ENCODE assay signal across 11 cellular contexts in the genomic region with DNA sequence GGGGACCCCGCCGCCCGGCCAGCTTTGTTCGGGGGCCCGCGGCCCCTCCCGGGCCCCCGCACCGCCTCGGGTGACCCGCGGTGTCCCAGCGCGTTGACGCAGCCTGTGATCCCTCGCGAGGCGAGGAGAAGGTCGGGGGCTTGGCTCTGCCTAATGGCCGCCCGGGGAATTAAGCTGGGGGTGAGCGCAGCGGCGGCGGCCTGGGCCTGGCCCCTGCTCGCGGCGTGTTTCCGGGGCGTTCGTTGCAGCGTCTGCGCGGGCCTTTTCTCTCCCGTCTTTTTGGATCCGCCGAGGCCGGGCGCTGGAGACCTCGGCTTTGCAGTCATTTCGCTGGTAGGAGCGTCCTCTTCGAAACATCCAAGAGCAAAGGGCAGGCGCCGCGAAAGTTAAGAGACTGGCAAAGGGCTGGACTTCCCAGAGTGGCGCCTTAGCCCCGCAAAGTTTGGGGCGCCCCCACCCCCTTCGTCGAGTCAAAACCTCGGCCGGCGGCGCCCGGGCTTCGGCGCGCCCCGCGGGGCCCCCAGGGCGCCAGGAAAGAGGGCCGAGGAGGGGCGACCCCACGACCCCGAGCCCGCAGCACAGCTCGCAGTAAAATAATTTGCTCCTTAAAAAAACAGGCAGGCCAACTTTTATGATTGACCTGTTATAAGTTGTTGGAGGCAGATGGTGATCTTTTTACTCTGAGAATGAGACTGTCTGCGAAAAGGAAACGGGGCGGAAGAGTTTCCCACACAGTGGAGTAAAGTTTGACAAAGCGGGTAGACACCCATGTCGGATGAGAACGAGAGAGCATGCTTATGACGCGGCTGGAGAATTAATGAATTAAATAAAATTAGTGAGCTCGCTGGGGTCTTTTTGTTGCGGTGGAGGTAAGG. TPM values are rescaled to one million over a fixed set of nuclear protein-coding genes. Genes with fewer than 3 reads are reported as not detected.
DNase-seq lines count a peak whose midpoint lies in the region; ATAC-seq and TF ChIP-seq lines count a peak whose summit lies in the region.
"Had no signal": no experiment of that assay in that cellular context is flagged by ENCODE, and none has a peak within 500 bp of the region (broad histone marks: within the 10 kb centered on the region; RNA-seq: fewer than 3 reads in every experiment).

No MANE protein-coding gene starts in this region.

- H3K4me1 Mint-ChIP-seq in WTC11: peaks cover 61% of the 10 kb centered on the region

- peaks cover 2% of the 10 kb centered on the region; the same call in 1 of the 2 replicates for H3K36me3 Mint-ChIP-seq in WTC11

- peak overlapping the region; percentile 58 for H3K4me3 ChIP-seq in right cardiac atrium (ENCODE audit: low read length)
- no peak overlapping the region for H3K4me3 ChIP-seq in PC-3 (ENCODE audit: low read length)
- H3K4me3 ChIP-seq: left lung, PC-9 had no signal

- H3K4me2 ChIP-seq in PC-3 (ENCODE audit: low read length): no peak overlapping the region
- H3K4me2 ChIP-seq: PC-9 had no signal

- no peaks in the 10 kb centered on the region for H3K9me3 Mint-ChIP-seq in WTC11

- POLR2A ChIA-PET in WTC11 (lab: Charles Lee) (no interaction called here), PC-3 (lab: Charles Lee; ENCODE audit: unreplicated experiment) (no interaction called here)

- no peak for TF ChIP-seq CTCF in WTC11 (IDR thresholded peaks at IDR 0.05)
- TF ChIP-seq CTCF in PC-3 (conservative IDR thresholded peaks at IDR 0.05; ENCODE audit: low read depth, low read length): no peak

- peak overlapping the region; percentile 81 for H3K4me3 Mint-ChIP-seq in WTC11

- ATAC-seq in WTC11 (no peak), right cardiac atrium (no peak), HG03432 (IDR thresholded peaks at IDR 0.05; ENCODE audit: unreplicated experiment) (no peak), PC-3 (no peak)
- ATAC-seq: left lung had no signal

- no peak overlapping the region for H2AFZ ChIP-seq in PC-3 (ENCODE audit: low read length)
- H2AFZ ChIP-seq: PC-9 had no signal

- DNase-seq in NCI-H345 (lab: John Stamatoyannopoulos, UW) (peak; percentile 38), NCI-H345 treated with DMSO at 0.1 percent for 48 hours (lab: John Stamatoyannopoulos, UW; ENCODE audit: unreplicated experiment) (no peak), WTC11 (ENCODE audit: low spot score) (no peak), right cardiac atrium (no peak), retina (peak; percentile 71), PC-3 (no peak), NCI-H524 (lab: John Stamatoyannopoulos, UW) (no peak)
- DNase-seq: PC-9 had no signal

- H3K9me3 ChIP-seq in right cardiac atrium (ENCODE audit: control insufficient read depth, low read length): no peaks in the 10 kb centered on the region
- H3K9me3 ChIP-seq in PC-3 (ENCODE audit: low read length): no peaks in the 10 kb centered on the region
- H3K9me3 ChIP-seq: left lung had no signal

- H3K4me1 ChIP-seq in right cardiac atrium (ENCODE audit: control insufficient read depth, insufficient read depth, low read length) (peaks cover 3% of the 10 kb centered on the region), PC-3 (ENCODE audit: insufficient read depth, low read length) (0 out of 2 replicates have a peak, but pooled peaks cover 4% of the 10 kb centered on the region)

- H3F3A ChIP-seq in PC-3 (ENCODE audit: low read length, unreplicated experiment): no peaks in the 10 kb centered on the region

- H3K9me2 ChIP-seq in PC-3 (replicated peaks; ENCODE audit: low read length): no peaks in the 10 kb centered on the region

- no peaks in the 10 kb centered on the region for H3K79me2 ChIP-seq in PC-3 (ENCODE audit: low read length)

- no peak overlapping the region for H3K27ac ChIP-seq in right cardiac atrium (ENCODE audit: low read length)
- no peak overlapping the region for H3K27ac ChIP-seq in PC-3 (ENCODE audit: low read length)
- H3K27ac ChIP-seq: left lung, PC-9 had no signal

- H3K27me3 ChIP-seq in right cardiac atrium (ENCODE audit: control insufficient read depth, insufficient read depth) (peaks cover 4% of the 10 kb centered on the region), PC-3 (ENCODE audit: low read length) (peaks cover 58% of the 10 kb centered on the region)

- CTCF ChIA-PET in WTC11 (lab: Charles Lee): no interaction called here
- CTCF ChIA-PET in PC-3 (lab: Charles Lee): no interaction called here

- intact Hi-C loops in right cardiac atrium (cut with DNase I) (no loop called here), PC-3 (cut with micrococcal nuclease) (no loop called here)

- H3K27me3 Mint-ChIP-seq in WTC11 (ENCODE audit: low read depth): peaks cover 58% of the 10 kb centered on the region

- peak overlapping the region; percentile 94 for H3K27ac Mint-ChIP-seq in WTC11

- 4% methylated on average over 78 of the region's 78 CpGs for WGBS in right cardiac atrium

- no peak overlapping the region for H3K9ac ChIP-seq in PC-3 (ENCODE audit: low read length)

- H3K36me3 ChIP-seq in PC-3 (ENCODE audit: low read depth, low read length): no peaks in the 10 kb centered on the region
- H3K36me3 ChIP-seq: left lung had no signal

- BruUV-seq in PC-3 (replicated peaks; lab: Mats Ljungman, UMichigan): no TSS peak

- H4K20me1 ChIP-seq in PC-3 (ENCODE audit: low read length): no peaks in the 10 kb centered on the region

TF ChIP-seq in WTC11, 78 proteins besides CTCF, POLR2A, EP300 and RAD21:
- TF ChIP-seq TEAD1 (CRISPR knock-in tag; IDR thresholded peaks at IDR 0.05) (no peak), ZNF219 (CRISPR knock-in tag; IDR thresholded peaks at IDR 0.05; ENCODE audit: borderline replicate concordance) (no peak), ZNF317 (CRISPR knock-in tag; IDR thresholded peaks at IDR 0.05; ENCODE audit: borderline replicate concordance, low read depth) (no peak), CBFB (CRISPR knock-in tag; IDR thresholded peaks at IDR 0.05; ENCODE audit: low read depth) (no peak), SMAD4 (CRISPR knock-in tag; IDR thresholded peaks at IDR 0.05) (no peak), MXD4 (CRISPR knock-in tag; IDR thresholded peaks at IDR 0.05; ENCODE audit: borderline replicate concordance) (no peak), ZNF232 (CRISPR knock-in tag; IDR thresholded peaks at IDR 0.05) (no peak), ZNF396 (CRISPR knock-in tag; IDR thresholded peaks at IDR 0.05; ENCODE audit: borderline replicate concordance) (no peak), CREM (CRISPR knock-in tag; IDR thresholded peaks at IDR 0.05) (no peak)
- TF ChIP-seq, protein P1, sequence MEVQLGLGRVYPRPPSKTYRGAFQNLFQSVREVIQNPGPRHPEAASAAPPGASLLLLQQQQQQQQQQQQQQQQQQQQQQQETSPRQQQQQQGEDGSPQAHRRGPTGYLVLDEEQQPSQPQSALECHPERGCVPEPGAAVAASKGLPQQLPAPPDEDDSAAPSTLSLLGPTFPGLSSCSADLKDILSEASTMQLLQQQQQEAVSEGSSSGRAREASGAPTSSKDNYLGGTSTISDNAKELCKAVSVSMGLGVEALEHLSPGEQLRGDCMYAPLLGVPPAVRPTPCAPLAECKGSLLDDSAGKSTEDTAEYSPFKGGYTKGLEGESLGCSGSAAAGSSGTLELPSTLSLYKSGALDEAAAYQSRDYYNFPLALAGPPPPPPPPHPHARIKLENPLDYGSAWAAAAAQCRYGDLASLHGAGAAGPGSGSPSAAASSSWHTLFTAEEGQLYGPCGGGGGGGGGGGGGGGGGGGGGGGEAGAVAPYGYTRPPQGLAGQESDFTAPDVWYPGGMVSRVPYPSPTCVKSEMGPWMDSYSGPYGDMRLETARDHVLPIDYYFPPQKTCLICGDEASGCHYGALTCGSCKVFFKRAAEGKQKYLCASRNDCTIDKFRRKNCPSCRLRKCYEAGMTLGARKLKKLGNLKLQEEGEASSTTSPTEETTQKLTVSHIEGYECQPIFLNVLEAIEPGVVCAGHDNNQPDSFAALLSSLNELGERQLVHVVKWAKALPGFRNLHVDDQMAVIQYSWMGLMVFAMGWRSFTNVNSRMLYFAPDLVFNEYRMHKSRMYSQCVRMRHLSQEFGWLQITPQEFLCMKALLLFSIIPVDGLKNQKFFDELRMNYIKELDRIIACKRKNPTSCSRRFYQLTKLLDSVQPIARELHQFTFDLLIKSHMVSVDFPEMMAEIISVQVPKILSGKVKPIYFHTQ (CRISPR knock-in tag; IDR thresholded peaks at IDR 0.05): no peak
- TF ChIP-seq, protein P2, sequence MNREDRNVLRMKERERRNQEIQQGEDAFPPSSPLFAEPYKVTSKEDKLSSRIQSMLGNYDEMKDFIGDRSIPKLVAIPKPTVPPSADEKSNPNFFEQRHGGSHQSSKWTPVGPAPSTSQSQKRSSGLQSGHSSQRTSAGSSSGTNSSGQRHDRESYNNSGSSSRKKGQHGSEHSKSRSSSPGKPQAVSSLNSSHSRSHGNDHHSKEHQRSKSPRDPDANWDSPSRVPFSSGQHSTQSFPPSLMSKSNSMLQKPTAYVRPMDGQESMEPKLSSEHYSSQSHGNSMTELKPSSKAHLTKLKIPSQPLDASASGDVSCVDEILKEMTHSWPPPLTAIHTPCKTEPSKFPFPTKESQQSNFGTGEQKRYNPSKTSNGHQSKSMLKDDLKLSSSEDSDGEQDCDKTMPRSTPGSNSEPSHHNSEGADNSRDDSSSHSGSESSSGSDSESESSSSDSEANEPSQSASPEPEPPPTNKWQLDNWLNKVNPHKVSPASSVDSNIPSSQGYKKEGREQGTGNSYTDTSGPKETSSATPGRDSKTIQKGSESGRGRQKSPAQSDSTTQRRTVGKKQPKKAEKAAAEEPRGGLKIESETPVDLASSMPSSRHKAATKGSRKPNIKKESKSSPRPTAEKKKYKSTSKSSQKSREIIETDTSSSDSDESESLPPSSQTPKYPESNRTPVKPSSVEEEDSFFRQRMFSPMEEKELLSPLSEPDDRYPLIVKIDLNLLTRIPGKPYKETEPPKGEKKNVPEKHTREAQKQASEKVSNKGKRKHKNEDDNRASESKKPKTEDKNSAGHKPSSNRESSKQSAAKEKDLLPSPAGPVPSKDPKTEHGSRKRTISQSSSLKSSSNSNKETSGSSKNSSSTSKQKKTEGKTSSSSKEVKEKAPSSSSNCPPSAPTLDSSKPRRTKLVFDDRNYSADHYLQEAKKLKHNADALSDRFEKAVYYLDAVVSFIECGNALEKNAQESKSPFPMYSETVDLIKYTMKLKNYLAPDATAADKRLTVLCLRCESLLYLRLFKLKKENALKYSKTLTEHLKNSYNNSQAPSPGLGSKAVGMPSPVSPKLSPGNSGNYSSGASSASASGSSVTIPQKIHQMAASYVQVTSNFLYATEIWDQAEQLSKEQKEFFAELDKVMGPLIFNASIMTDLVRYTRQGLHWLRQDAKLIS (CRISPR knock-in tag; IDR thresholded peaks at IDR 0.05; ENCODE audit: borderline replicate concordance): no peak
TF ChIP-seq in WTC11: peak in this region for 0.

RNA-seq across cellular contexts. Expression of a gene that starts 1.4 kb away (rescaled TPM):
- total RNA-seq in WTC11 (2021) (81.3 to 87.0 TPM (median 83.8 TPM) in 3 replicates), right cardiac atrium (1 to 10 TPM in 3 of 4 donors, under 1 TPM in 1; 0.68 to 3.1 (median 1.2) TPM), PC-3 (2014; rRNA removed) (not detected in 2 replicates)
- 0.14 TPM for polyA plus RNA-seq in right cardiac atrium
- total RNA-seq: left lung, M059J, PC-9 had no signal

Comparison
In these comparisons a context has a peak if more than half of its experiments do, and no peak if none do; other contexts are left out.
1. DNase-seq: peak in NCI-H345 (single experiment) and retina (single experiment); none in NCI-H345 treated with DMSO at 0.1 percent for 48 hours (single experiment), WTC11 (single experiment), right cardiac atrium (0 of 3), PC-3 (single experiment) and NCI-H524 (0 of 2).
2. RNA of a gene that starts 1.4 kb away (total RNA-seq): 81.3 to 87.0 TPM in WTC11; 0.68 to 3.1 TPM in right cardiac atrium and not detected in PC-3; every median in the first group is over 10 times any median in the second.